16 cellular contexts compared by ENCODE assay signal in the genomic region with DNA sequence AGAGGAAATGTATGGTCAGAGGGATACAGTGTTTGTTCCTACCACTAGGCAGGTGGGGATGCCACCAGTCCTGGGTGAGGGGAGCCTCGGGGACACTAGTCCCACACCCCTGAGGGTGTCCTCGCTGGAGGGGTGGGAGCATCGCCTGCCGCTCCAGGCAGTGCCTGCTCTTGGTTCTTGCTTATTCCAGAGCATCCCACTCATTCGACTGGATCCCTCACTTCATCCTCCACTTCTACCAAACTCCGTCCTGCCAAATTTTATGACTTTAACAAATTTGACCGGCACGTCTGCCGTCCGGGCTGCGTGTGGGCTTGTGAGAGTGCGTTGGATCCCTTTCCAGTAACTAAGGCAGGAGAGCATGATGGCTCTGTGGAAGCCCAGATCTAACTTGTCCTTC. TPM values are rescaled to one million over a fixed set of nuclear protein-coding genes. Genes with fewer than 3 reads are reported as not detected.
A peak's percentile ranks its signal among the peaks of the same experiment; 100 is the strongest.
DNase-seq lines count a peak whose midpoint lies in the region; ATAC-seq and TF ChIP-seq lines count a peak whose summit lies in the region.
"Had no signal": no experiment of that assay in that cellular context is flagged by ENCODE, and none has a peak within 500 bp of the region (broad histone marks: within the 10 kb centered on the region; RNA-seq: fewer than 3 reads in every experiment).

No MANE protein-coding gene starts in this region.

- H3K36me3 Mint-ChIP-seq in activated CD8-positive, alpha-beta memory T cell treated with anti-CD3 and anti-CD28 coated beads, Interleukin-2, amount 10 ng/mL, durations not matched to agents 7 days and 5 days, result no peaks in the 10 kb centered on the region

- H3K27ac Mint-ChIP-seq in activated CD8-positive, alpha-beta memory T cell treated with anti-CD3 and anti-CD28 coated beads, Interleukin-2, amount 10 ng/mL, durations not matched to agents 7 days and 5 days, result no peak overlapping the region
- H3K27ac Mint-ChIP-seq: B cell had no signal

- no peaks in the 10 kb centered on the region for H3K9me3 ChIP-seq in right atrium auricular region
- no peaks in the 10 kb centered on the region for H3K9me3 ChIP-seq in tibial nerve
- H3K9me3 ChIP-seq: HAP-1 had no signal

- ATAC-seq in HG03108 (IDR thresholded peaks at IDR 0.05; ENCODE audit: unreplicated experiment), result no peak
- ATAC-seq in activated CD8-positive, alpha-beta memory T cell treated with anti-CD3 and anti-CD28 coated beads, Interleukin-2, amount 10 ng/mL, durations not matched to agents 7 days and 5 days, result no peak
- ATAC-seq in HG03039 (IDR thresholded peaks at IDR 0.05; ENCODE audit: unreplicated experiment), result no peak
- ATAC-seq: PC-3 had no signal

- no peaks in the 10 kb centered on the region for H3K9me3 Mint-ChIP-seq in activated CD8-positive, alpha-beta memory T cell treated with anti-CD3 and anti-CD28 coated beads, Interleukin-2, amount 10 ng/mL, durations not matched to agents 7 days and 5 days (ENCODE audit: low read depth)

- H3K4me1 Mint-ChIP-seq in activated CD8-positive, alpha-beta memory T cell treated with anti-CD3 and anti-CD28 coated beads, Interleukin-2, amount 10 ng/mL, durations not matched to agents 7 days and 5 days, result peaks cover 11% of the 10 kb centered on the region

- no peak for TF ChIP-seq EP300 in tibial nerve (IDR thresholded peaks at IDR 0.05)

- H3K27ac ChIP-seq in cingulate gyrus (ENCODE audit: low read depth, low read length), result peak overlapping the region; percentile 89
- H3K27ac ChIP-seq in right atrium auricular region, result peak overlapping the region; percentile 72
- H3K27ac ChIP-seq in tibial nerve, result peak overlapping the region in 3 of 4 donors; percentile 27 to 69 (median 54)
- H3K27ac ChIP-seq: brain microvascular endothelial cell had no signal

- 73 to 84% methylated on average over 12 of the region's 12 CpGs for WGBS in tibial nerve, 2 donors

- no peaks in the 10 kb centered on the region for H3K36me3 ChIP-seq in right atrium auricular region
- H3K36me3 ChIP-seq in tibial nerve, result no peaks in the 10 kb centered on the region
- H3K36me3 ChIP-seq: brain microvascular endothelial cell, HAP-1 had no signal

- no peak for TF ChIP-seq POLR2A in tibial nerve (IDR thresholded peaks at IDR 0.05)

- no peak overlapping the region for H3K4me3 ChIP-seq in right atrium auricular region
- no peak overlapping the region for H3K4me3 ChIP-seq in tibial nerve
- H3K4me3 ChIP-seq: HAP-1 had no signal

- H3K4me3 Mint-ChIP-seq in activated CD8-positive, alpha-beta memory T cell treated with anti-CD3 and anti-CD28 coated beads, Interleukin-2, amount 10 ng/mL, durations not matched to agents 7 days and 5 days, result no peak overlapping the region
- H3K4me3 Mint-ChIP-seq: B cell had no signal

- TF ChIP-seq CTCF in right atrium auricular region (IDR thresholded peaks at IDR 0.05) (no peak), tibial nerve (IDR thresholded peaks at IDR 0.05) (no peak)

- peaks cover 4% of the 10 kb centered on the region for H3K27me3 Mint-ChIP-seq in activated CD8-positive, alpha-beta memory T cell treated with anti-CD3 and anti-CD28 coated beads, Interleukin-2, amount 10 ng/mL, durations not matched to agents 7 days and 5 days
- H3K27me3 Mint-ChIP-seq: B cell had no signal

- DNase-seq in right atrium auricular region (ENCODE audit: low spot score) (no peak), occipital lobe (lab: John Stamatoyannopoulos, UW) (peak; percentile 46), tibial nerve (ENCODE audit: low spot score in 2 of 2) (no peak), NCI-H1092 (lab: John Stamatoyannopoulos, UW) (no peak)
- no peak for DNase-seq in activated CD8-positive, alpha-beta memory T cell treated with anti-CD3 and anti-CD28 coated beads, Interleukin-2, amount 10 ng/mL, durations not matched to agents 7 days and 5 days
- DNase-seq: activated gamma-delta T cell treated with Interleukin-2 at 50 U/mL for 16 hours; brain microvascular endothelial cell; effector CD4-positive, alpha-beta T cell; GF-D8; PC-3; stimulated activated naive CD4-positive, alpha-beta T cell treated with Interleukin-2 at 50 U/mL for 16 hours had no signal

- H3K4me1 ChIP-seq in right atrium auricular region (peaks cover 0 to 70% of the 10 kb centered on the region in 2 donors), tibial nerve (peaks cover 0 to 77% (median 36%) of the 10 kb centered on the region in 4 donors)
- H3K4me1 ChIP-seq: HAP-1 had no signal

- H3K27me3 ChIP-seq in right atrium auricular region (no peaks in the 10 kb centered on the region), tibial nerve (no peaks in the 10 kb centered on the region)
- H3K27me3 ChIP-seq: brain microvascular endothelial cell had no signal

- CTCF ChIA-PET in activated CD8-positive, alpha-beta memory T cell treated with anti-CD3 and anti-CD28 coated beads, Interleukin-2, amount 10 ng/mL, durations not matched to agents 7 days and 5 days (lab: Charles Lee), result no interaction called here

RNA-seq across cellular contexts. Expression of gene MGLL, which starts 34.8 kb away (rescaled TPM):
- 10 to 100 TPM; 36.3 to 46.4 TPM for total RNA-seq in right atrium auricular region
- total RNA-seq in occipital lobe, result 40.9 TPM
- total RNA-seq in tibial nerve, result 10 to 100 TPM; 67.5 to 96.6 (median 86.1) TPM
- total RNA-seq in activated CD8-positive, alpha-beta memory T cell treated with anti-CD3 and anti-CD28 coated beads, Interleukin-2, amount 10 ng/mL, durations not matched to agents 7 days and 5 days, result 1 to 10 TPM; 3.4 to 5.0 TPM
